In the genomic region with DNA sequence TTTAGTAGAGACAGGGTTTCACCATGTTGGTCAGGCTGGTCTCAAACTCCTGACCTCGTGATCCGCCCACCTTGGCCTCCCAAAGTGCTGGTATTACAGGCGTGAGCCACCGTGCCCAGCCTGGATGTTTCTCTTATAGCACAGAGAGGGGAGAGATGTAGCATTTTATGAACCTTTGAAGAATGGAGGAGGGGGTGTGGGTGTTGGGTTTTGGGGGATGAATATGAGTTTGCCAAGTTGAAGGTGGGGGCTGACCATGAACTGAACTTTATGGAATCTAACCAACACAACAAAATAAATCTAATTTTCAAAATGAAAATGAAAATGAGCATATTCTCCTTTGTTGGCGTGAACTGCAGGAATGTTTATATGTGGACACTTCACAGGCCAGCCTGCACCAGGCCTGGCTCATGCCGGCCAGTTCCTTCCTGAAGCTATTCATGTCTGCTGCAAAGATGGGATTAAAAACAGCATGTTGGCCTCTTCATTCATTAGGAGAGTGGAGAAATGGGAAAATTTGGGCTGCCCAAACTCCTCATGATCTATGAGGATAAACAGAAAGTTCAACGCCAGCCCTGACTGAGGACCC, we compare ENCODE assay signal across 20 cellular contexts. TPM values are rescaled to one million over a fixed set of nuclear protein-coding genes. Genes with fewer than 3 reads are reported as not detected.
DNase-seq lines count a peak whose midpoint lies in the region; ATAC-seq, FAIRE-seq and TF ChIP-seq lines count a peak whose summit lies in the region.
"Had no signal": no experiment of that assay in that cellular context is flagged by ENCODE, and none has a peak within 500 bp of the region (broad histone marks: within the 10 kb centered on the region; RNA-seq: fewer than 3 reads in every experiment).

No MANE protein-coding gene starts in this region.

- no peak for TF ChIP-seq POLR2A in endothelial cell of umbilical vein (IDR thresholded peaks at IDR 0.05; ENCODE audit: low read depth, low read length)

- no peaks in the 10 kb centered on the region for H3K79me2 ChIP-seq in endothelial cell of umbilical vein (ENCODE audit: control insufficient read depth, insufficient read depth, low read length)
- no peaks in the 10 kb centered on the region for H3K79me2 ChIP-seq in osteoblast (ENCODE audit: insufficient read depth, low read length)

- no peak overlapping the region for H3K27ac ChIP-seq in endothelial cell of umbilical vein (ENCODE audit: insufficient read depth, low read depth, low read length)
- no peak overlapping the region for H3K27ac ChIP-seq in osteoblast (ENCODE audit: low read depth, low read length)
- H3K27ac ChIP-seq: A549 had no signal

- H4K20me1 ChIP-seq in endothelial cell of umbilical vein (replicated peaks; ENCODE audit: control insufficient read depth, extremely low read depth, insufficient read depth, low read length): no peaks in the 10 kb centered on the region
- no peaks in the 10 kb centered on the region for H4K20me1 ChIP-seq in osteoblast (ENCODE audit: insufficient read depth, low read length)

- H3K4me2 ChIP-seq in endothelial cell of umbilical vein (ENCODE audit: insufficient read depth, low read length) (no peak overlapping the region), osteoblast (ENCODE audit: insufficient read depth, low read length) (no peak overlapping the region)
- H3K4me2 ChIP-seq: A549 had no signal

- CTCF ChIA-PET in endothelial cell of umbilical vein (lab: Charles Lee): no interaction called here

- peaks cover 7% of the 10 kb centered on the region for H3K4me1 ChIP-seq in endothelial cell of umbilical vein (ENCODE audit: control insufficient read depth, extremely low read depth, insufficient read depth, low read length)
- no peaks in the 10 kb centered on the region for H3K4me1 ChIP-seq in osteoblast (ENCODE audit: insufficient read depth, low read length)
- H3K4me1 ChIP-seq: A549, Caco-2 had no signal

- peak overlapping the region; percentile 61 for H2AFZ ChIP-seq in endothelial cell of umbilical vein (ENCODE audit: low read depth, low read length)
- peak overlapping the region; percentile 29 for H2AFZ ChIP-seq in osteoblast (ENCODE audit: low read length)

- no peak for FAIRE-seq in endothelial cell of umbilical vein (lab: Jason Lieb, UNC)
- FAIRE-seq: A549, G401.6, GM12892, H54 had no signal

- intact Hi-C loops in Right ventricle myocardium inferior (cut with DNase I) (loop anchor here (10.0 kb wide), 1 partner anchor 86 kb away; a partner anchor contains a TSS), Right ventricle myocardium superior (cut with DNase I) (no loop called here), endothelial cell of umbilical vein (cut with micrococcal nuclease) (no loop called here)

- H3K36me3 ChIP-seq in endothelial cell of umbilical vein (ENCODE audit: control insufficient read depth in 2 of 2, extremely low read depth in 1 of 2, insufficient read depth in 2 of 2, low read length in 2 of 2) (no peaks in the 10 kb centered on the region), osteoblast (ENCODE audit: insufficient read depth, low read length) (no peaks in the 10 kb centered on the region)
- H3K36me3 ChIP-seq: HAP-1 had no signal

- no peak overlapping the region for H3K9ac ChIP-seq in endothelial cell of umbilical vein (replicated peaks; ENCODE audit: extremely low read depth, insufficient read depth, low read length)

- H3K27me3 ChIP-seq in endothelial cell of umbilical vein (ENCODE audit: control insufficient read depth in 2 of 2, insufficient read depth in 2 of 2, low read length in 2 of 2) (peaks cover 0 to 8% of the 10 kb centered on the region in 2 experiments), osteoblast (ENCODE audit: insufficient read depth, low read length) (peaks cover 11% of the 10 kb centered on the region)

- no peaks in the 10 kb centered on the region for H3K9me1 ChIP-seq in endothelial cell of umbilical vein (replicated peaks; ENCODE audit: control insufficient read depth, extremely low read depth, insufficient read depth, low read length)

- H3K4me3 ChIP-seq in endothelial cell of umbilical vein (replicated peaks in 1 of 3; ENCODE audit: insufficient read depth in 1 of 3, low read depth in 1 of 3, low read length in 3 of 3): no peak overlapping the region
- H3K4me3 ChIP-seq in osteoblast (ENCODE audit: insufficient read depth, low read length): no peak overlapping the region
- H3K4me3 ChIP-seq: A549, HAP-1 had no signal

- H3K9me3 ChIP-seq in endothelial cell of umbilical vein (replicated peaks; ENCODE audit: control insufficient read depth, insufficient read depth, low read length) (no peaks in the 10 kb centered on the region), osteoblast (ENCODE audit: low read depth, low read length) (no peaks in the 10 kb centered on the region)
- H3K9me3 ChIP-seq: A549, Caco-2, HAP-1 had no signal

- POLR2A ChIA-PET in endothelial cell of umbilical vein (lab: Charles Lee): no interaction called here

- TF ChIP-seq CTCF in endothelial cell of umbilical vein (IDR thresholded peaks at IDR 0.05; ENCODE audit: extremely low read depth in 1 of 2, insufficient read depth in 1 of 2, low read depth in 1 of 2, low read length in 2 of 2): no peak
- no peak for TF ChIP-seq CTCF in osteoblast (IDR thresholded peaks at IDR 0.05; ENCODE audit: extremely low read depth, low read depth, low read length)

- ATAC-seq in Right ventricle myocardium inferior (no peak), Right ventricle myocardium superior (ENCODE audit: poor library complexity) (no peak), HG02852 (IDR thresholded peaks at IDR 0.05; ENCODE audit: unreplicated experiment) (no peak)
- ATAC-seq: A549 had no signal

- DNase-seq in Right ventricle myocardium inferior (ENCODE audit: missing footprints): peak; percentile 17
- DNase-seq in Right ventricle myocardium superior: no peak
- peak; percentile 52 for DNase-seq in endothelial cell of umbilical vein (ENCODE audit: low read depth, low spot score)
- peak; percentile 72 for DNase-seq in osteoblast (ENCODE audit: insufficient read length, low spot score, missing footprints)
- DNase-seq in activated naive CD4-positive, alpha-beta T cell treated with Interleukin-2 at 50 U/mL for 16 hours: no peak
- DNase-seq: 8988T; ACHN; AML-193; C1 segment of cervical spinal cord; Caco-2; CD4-positive, alpha-beta memory T cell; DMS153; DND-41; GOT3 had no signal

- no TSS peak for BruUV-seq in endothelial cell of umbilical vein (replicated peaks; lab: Mats Ljungman, UMichigan)

- dilution Hi-C loops in endothelial cell of umbilical vein (cut with MboI; ENCODE audit: extremely low pct_ligation_motif_present, low sequenced_read_pairs): no loop called here

TF ChIP-seq in endothelial cell of umbilical vein, 7 proteins besides CTCF, POLR2A, EP300 and RAD21:
- TF ChIP-seq POLR2AphosphoS5 (IDR thresholded peaks at IDR 0.05; ENCODE audit: insufficient read depth, low read depth, low read length): no peak
- no peak for TF ChIP-seq EZH2 (IDR thresholded peaks at IDR 0.05; ENCODE audit: borderline replicate concordance, low read depth, low read length, severe bottlenecking)
- TF ChIP-seq GATA2 (IDR thresholded peaks at IDR 0.05; ENCODE audit: insufficient read depth, insufficient read length, low read depth, low read length): no peak
- no peak for TF ChIP-seq JUN (IDR thresholded peaks at IDR 0.05; ENCODE audit: borderline replicate concordance, insufficient read depth, insufficient read length, low read depth)
- TF ChIP-seq, protein P1, sequence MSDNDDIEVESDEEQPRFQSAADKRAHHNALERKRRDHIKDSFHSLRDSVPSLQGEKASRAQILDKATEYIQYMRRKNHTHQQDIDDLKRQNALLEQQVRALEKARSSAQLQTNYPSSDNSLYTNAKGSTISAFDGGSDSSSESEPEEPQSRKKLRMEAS (IDR thresholded peaks at IDR 0.05; ENCODE audit: insufficient read depth, insufficient read length): no peak
- no peak for TF ChIP-seq FOS (IDR thresholded peaks at IDR 0.05; ENCODE audit: borderline replicate concordance, insufficient read depth, low read length)
- TF ChIP-seq MYC (IDR thresholded peaks at IDR 0.05; ENCODE audit: low read depth, low read length): no peak

RNA-seq across cellular contexts. Expression of a gene that starts 39.5 kb away (rescaled TPM):
- 15.2 TPM for total RNA-seq in Right ventricle myocardium inferior
- total RNA-seq in Right ventricle myocardium superior: 9.9 TPM
- 131 and 139 TPM in 2 replicates for total RNA-seq in endothelial cell of umbilical vein
- polyA plus RNA-seq in endothelial cell of umbilical vein: 180 and 184 TPM in 2 replicates
- polyA plus RNA-seq in endothelial cell of umbilical vein (2011; cell fraction: cytosol; rRNA removed): 87.0 and 149 TPM in 2 replicates
- polyA plus RNA-seq in endothelial cell of umbilical vein (2011; cell fraction: nucleus; rRNA removed): 180 and 225 TPM in 2 replicates
- polyA plus RNA-seq in endothelial cell of umbilical vein (2012): 111 and 166 TPM in 2 replicates
- polyA minus RNA-seq in endothelial cell of umbilical vein: 82.4 and 98.5 TPM in 2 replicates
- polyA minus RNA-seq in endothelial cell of umbilical vein (2011; cell fraction: cytosol; rRNA and poly(A)+ RNA removed): 9.4 TPM
- polyA minus RNA-seq in endothelial cell of umbilical vein (2011; cell fraction: nucleus; rRNA and poly(A)+ RNA removed): 43.0 and 63.2 TPM in 2 replicates
- total RNA-seq in osteoblast: 98.4 and 107 TPM in 2 replicates

RNA-seq across cellular contexts. Expression of a gene that starts 52.8 kb away (rescaled TPM):
- total RNA-seq in Right ventricle myocardium inferior (68.5 TPM), Right ventricle myocardium superior (58.8 TPM), endothelial cell of umbilical vein (74.4 and 79.7 TPM in 2 replicates), osteoblast (32.7 and 33.7 TPM in 2 replicates)
- polyA plus RNA-seq in endothelial cell of umbilical vein: 43.3 and 44.6 TPM in 2 replicates
- 19.8 and 27.1 TPM in 2 replicates for polyA plus RNA-seq in endothelial cell of umbilical vein (2011; cell fraction: cytosol; rRNA removed)
- 265 and 309 TPM in 2 replicates for polyA plus RNA-seq in endothelial cell of umbilical vein (2011; cell fraction: nucleus; rRNA removed)
- 57.1 and 59.2 TPM in 2 replicates for polyA plus RNA-seq in endothelial cell of umbilical vein (2012)
- polyA minus RNA-seq in endothelial cell of umbilical vein: 30.7 and 39.0 TPM in 2 replicates
- 12.4 TPM for polyA minus RNA-seq in endothelial cell of umbilical vein (2011; cell fraction: cytosol; rRNA and poly(A)+ RNA removed)
- polyA minus RNA-seq in endothelial cell of umbilical vein (2011; cell fraction: nucleus; rRNA and poly(A)+ RNA removed): 52.7 and 74.6 TPM in 2 replicates

RNA-seq across cellular contexts. Expression of a gene that starts 52.9 kb away (rescaled TPM):
- total RNA-seq in Right ventricle myocardium inferior: 13.6 TPM
- total RNA-seq in Right ventricle myocardium superior: 15.1 TPM
- total RNA-seq in endothelial cell of umbilical vein: 35.4 and 44.7 TPM in 2 replicates
- 33.9 and 42.4 TPM in 2 replicates for polyA plus RNA-seq in endothelial cell of umbilical vein
- 32.8 and 38.0 TPM in 2 replicates for polyA plus RNA-seq in endothelial cell of umbilical vein (2011; cell fraction: cytosol; rRNA removed)
- polyA plus RNA-seq in endothelial cell of umbilical vein (2011; cell fraction: nucleus; rRNA removed): 27.2 and 28.9 TPM in 2 replicates
- polyA plus RNA-seq in endothelial cell of umbilical vein (2012): 35.8 and 36.5 TPM in 2 replicates
- 36.2 and 41.6 TPM in 2 replicates for polyA minus RNA-seq in endothelial cell of umbilical vein
- 51.7 TPM for polyA minus RNA-seq in endothelial cell of umbilical vein (2011; cell fraction: cytosol; rRNA and poly(A)+ RNA removed)
- 14.3 and 14.7 TPM in 2 replicates for polyA minus RNA-seq in endothelial cell of umbilical vein (2011; cell fraction: nucleus; rRNA and poly(A)+ RNA removed)
- 30.9 and 38.4 TPM in 2 replicates for total RNA-seq in osteoblast

Comparison
In these comparisons a context has a peak if more than half of its experiments do, and no peak if none do; other contexts are left out.
1. DNase-seq: peak in Right ventricle myocardium inferior (single experiment), endothelial cell of umbilical vein (single experiment) and osteoblast (single experiment); none in Right ventricle myocardium superior (single experiment) and activated naive CD4-positive, alpha-beta T cell treated with Interleukin-2 at 50 U/mL for 16 hours (single experiment).